In genomic region chr7:131591674-131592328, GRCh38 we compare ENCODE assay signal across 14 cellular contexts. TPM values are rescaled to one million over a fixed set of nuclear protein-coding genes. Genes with fewer than 3 reads are reported as not detected.
DNase-seq lines count a peak whose midpoint lies in the region; ATAC-seq and TF ChIP-seq lines count a peak whose summit lies in the region.
"Had no signal": no experiment of that assay in that cellular context is flagged by ENCODE, and none has a peak within 500 bp of the region (broad histone marks: within the 10 kb centered on the region; RNA-seq: fewer than 3 reads in every experiment).

No MANE protein-coding gene starts in this region.

- TF ChIP-seq CTCF in Panc1 (IDR thresholded peaks at IDR 0.05) (no peak), endodermal cell (conservative IDR thresholded peaks at IDR 0.05) (no peak), body of pancreas (IDR thresholded peaks at IDR 0.05) (no peak)

- H3K4me1 Mint-ChIP-seq in stimulated activated naive CD8-positive, alpha-beta T cell treated with anti-CD3 and anti-CD28 coated beads, Interleukin-15, amount 100 ng/mL, for 72 hours = no peaks in the 10 kb centered on the region
- peaks cover 29% of the 10 kb centered on the region for H3K4me1 Mint-ChIP-seq in endodermal cell
- H3K4me1 Mint-ChIP-seq in stimulated activated memory B cell treated with anti-CD40 and anti-IgM and Interleukin-4, amounts not matched to agents 10 μg/mL and 1 μg/mL and 100 μg/mL, for 72 hours = peaks cover 10% of the 10 kb centered on the region

- no TSS peak for BruUV-seq in Panc1 (replicated peaks; lab: Mats Ljungman, UMichigan)

- no peaks in the 10 kb centered on the region for H3K4me1 ChIP-seq in Panc1 (ENCODE audit: control insufficient read depth, insufficient read depth, low read length)
- no peaks in the 10 kb centered on the region for H3K4me1 ChIP-seq in endodermal cell (ENCODE audit: control insufficient read depth, insufficient read depth, low read length)
- H3K4me1 ChIP-seq in body of pancreas = no peaks in the 10 kb centered on the region

- H3K27ac Mint-ChIP-seq in stimulated activated naive CD8-positive, alpha-beta T cell treated with anti-CD3 and anti-CD28 coated beads, Interleukin-15, amount 100 ng/mL, for 72 hours = no peak overlapping the region
- no peak overlapping the region for H3K27ac Mint-ChIP-seq in endodermal cell
- H3K27ac Mint-ChIP-seq in stimulated activated memory B cell treated with anti-CD40 and anti-IgM and Interleukin-4, amounts not matched to agents 10 μg/mL and 1 μg/mL and 100 μg/mL, for 72 hours = no peak overlapping the region
- H3K27ac Mint-ChIP-seq: CD8-positive, alpha-beta T cell had no signal

- in situ Hi-C loops in Panc1 (cut with HindIII; ENCODE audit: low pct_unique_long_range_greater_than_20kb, low sequenced_read_pairs) = no loop called here

- H3K4me3 Mint-ChIP-seq in stimulated activated naive CD8-positive, alpha-beta T cell treated with anti-CD3 and anti-CD28 coated beads, Interleukin-15, amount 100 ng/mL, for 72 hours = no peak overlapping the region
- no peak overlapping the region for H3K4me3 Mint-ChIP-seq in endodermal cell
- no peak overlapping the region for H3K4me3 Mint-ChIP-seq in stimulated activated memory B cell treated with anti-CD40 and anti-IgM and Interleukin-4, amounts not matched to agents 10 μg/mL and 1 μg/mL and 100 μg/mL, for 72 hours
- H3K4me3 Mint-ChIP-seq: CD8-positive, alpha-beta T cell had no signal

- no peaks in the 10 kb centered on the region for H3K9me3 Mint-ChIP-seq in stimulated activated naive CD8-positive, alpha-beta T cell treated with anti-CD3 and anti-CD28 coated beads, Interleukin-15, amount 100 ng/mL, for 72 hours
- H3K9me3 Mint-ChIP-seq in endodermal cell = no peaks in the 10 kb centered on the region
- H3K9me3 Mint-ChIP-seq in stimulated activated memory B cell treated with anti-CD40 and anti-IgM and Interleukin-4, amounts not matched to agents 10 μg/mL and 1 μg/mL and 100 μg/mL, for 72 hours = no peaks in the 10 kb centered on the region
- H3K9me3 Mint-ChIP-seq: CD8-positive, alpha-beta T cell had no signal

- WGBS in endodermal cell (ENCODE audit: insufficient coverage in 1 of 2, insufficient read length in 1 of 2), 2 experiments = 90 to 93% methylated on average over 9 to 10 of the region's 10 CpGs
- WGBS in body of pancreas, 2 donors = 72 to 76% methylated on average over 10 of the region's 10 CpGs

- intact Hi-C loops in Panc1 (cut with micrococcal nuclease; ENCODE audit: unreplicated experiment) (no loop called here), body of pancreas (cut with DNase I) (no loop called here)

- no peak overlapping the region for H3K9ac ChIP-seq in endodermal cell (ENCODE audit: extremely low read depth, low read length, poor library complexity, severe bottlenecking)
- H3K9ac ChIP-seq: BLaER1 had no signal

- POLR2A ChIA-PET in Panc1 (lab: Charles Lee) = no interaction called here

- H3K9me3 ChIP-seq in Panc1 (ENCODE audit: control insufficient read depth, insufficient read depth, low read depth, low read length) = no peaks in the 10 kb centered on the region
- no peaks in the 10 kb centered on the region for H3K9me3 ChIP-seq in endodermal cell (ENCODE audit: control insufficient read depth, low read length)
- no peaks in the 10 kb centered on the region for H3K9me3 ChIP-seq in body of pancreas
- H3K9me3 ChIP-seq: BLaER1 had no signal

- CTCF ChIA-PET in Panc1 (lab: Charles Lee) = no interaction called here

- DNase-seq in stimulated activated naive CD8-positive, alpha-beta T cell treated with anti-CD3 and anti-CD28 coated beads, Interleukin-15, Interleukin-2, amounts not matched to agents 100 U/mL and 50 U/mL, for 24 hours = no peak
- no peak for DNase-seq in stimulated activated naive CD8-positive, alpha-beta T cell treated with anti-CD3 and anti-CD28 coated beads, Interleukin-15, amount 100 ng/mL, for 72 hours
- DNase-seq in Panc1 (ENCODE audit: low read depth, low spot score) (no peak), endodermal cell (peak; percentile 68), body of pancreas (no peak)
- DNase-seq: CD8-positive, alpha-beta T cell; KG1; NCI-H2081 treated with DMSO at 0.1 percent for 48 hours; NCI-H510A; SIG-M5 had no signal

- H3K27me3 ChIP-seq in Panc1 (ENCODE audit: control insufficient read depth, insufficient read depth, low read length) = no peaks in the 10 kb centered on the region
- H3K27me3 ChIP-seq in endodermal cell (ENCODE audit: control insufficient read depth, insufficient read depth, low read length, poor library complexity, severe bottlenecking) = no peaks in the 10 kb centered on the region
- no peaks in the 10 kb centered on the region for H3K27me3 ChIP-seq in body of pancreas
- H3K27me3 ChIP-seq: BLaER1 had no signal

- peaks cover 11% of the 10 kb centered on the region for H3K27me3 Mint-ChIP-seq in stimulated activated naive CD8-positive, alpha-beta T cell treated with anti-CD3 and anti-CD28 coated beads, Interleukin-15, amount 100 ng/mL, for 72 hours
- H3K27me3 Mint-ChIP-seq in endodermal cell (ENCODE audit: insufficient read depth) = no peaks in the 10 kb centered on the region
- no peaks in the 10 kb centered on the region for H3K27me3 Mint-ChIP-seq in stimulated activated memory B cell treated with anti-CD40 and anti-IgM and Interleukin-4, amounts not matched to agents 10 μg/mL and 1 μg/mL and 100 μg/mL, for 72 hours

- H3K36me3 Mint-ChIP-seq in endodermal cell (ENCODE audit: low read depth) = no peaks in the 10 kb centered on the region
- no peaks in the 10 kb centered on the region for H3K36me3 Mint-ChIP-seq in stimulated activated memory B cell treated with anti-CD40 and anti-IgM and Interleukin-4, amounts not matched to agents 10 μg/mL and 1 μg/mL and 100 μg/mL, for 72 hours
- H3K36me3 Mint-ChIP-seq: CD8-positive, alpha-beta T cell had no signal

- no peak overlapping the region for H3K4me3 ChIP-seq in Panc1 (ENCODE audit: low read depth in 2 of 2, low read length in 2 of 2)
- no peak overlapping the region for H3K4me3 ChIP-seq in endodermal cell (ENCODE audit: low read length)
- H3K4me3 ChIP-seq in body of pancreas = no peak overlapping the region
- H3K4me3 ChIP-seq: BLaER1 had no signal

- H3K27ac ChIP-seq in Panc1 (ENCODE audit: low read length) (no peak overlapping the region), endodermal cell (ENCODE audit: low read depth, low read length) (no peak overlapping the region), body of pancreas (no peak overlapping the region)
- H3K27ac ChIP-seq: BLaER1 had no signal

- no peak for TF ChIP-seq POLR2A in body of pancreas (IDR thresholded peaks at IDR 0.05)

- ATAC-seq in stimulated activated naive CD8-positive, alpha-beta T cell treated with anti-CD3 and anti-CD28 coated beads, Interleukin-15, Interleukin-2, amounts not matched to agents 100 U/mL and 50 U/mL, for 24 hours = peak; percentile 23
- no peak for ATAC-seq in stimulated activated naive CD8-positive, alpha-beta T cell treated with anti-CD3 and anti-CD28 coated beads, Interleukin-15, amount 100 ng/mL, for 72 hours
- peak; percentile 24; the same call in 1 of the 2 replicates for ATAC-seq in Panc1
- peak; percentile 31 for ATAC-seq in stimulated activated memory B cell treated with anti-CD40 and anti-IgM and Interleukin-4, amounts not matched to agents 10 μg/mL and 1 μg/mL and 100 μg/mL, for 72 hours
- no peak for ATAC-seq in body of pancreas
- ATAC-seq in GM19395 (IDR thresholded peaks at IDR 0.05; ENCODE audit: unreplicated experiment) = no peak
- ATAC-seq in GM18502 (IDR thresholded peaks at IDR 0.05; ENCODE audit: poor library complexity, unreplicated experiment) = no peak
- ATAC-seq: CD8-positive, alpha-beta T cell had no signal

- no peaks in the 10 kb centered on the region for H3K36me3 ChIP-seq in Panc1 (ENCODE audit: control insufficient read depth, insufficient read depth, low read length)
- H3K36me3 ChIP-seq in endodermal cell (ENCODE audit: control insufficient read depth, insufficient read depth, low read length) = no peaks in the 10 kb centered on the region
- H3K36me3 ChIP-seq in body of pancreas (replicated peaks in 1 of 2; ENCODE audit: insufficient read depth in 1 of 2, low read depth in 2 of 2) = no peaks in the 10 kb centered on the region
- H3K36me3 ChIP-seq: BLaER1 had no signal

RNA-seq across cellular contexts. Expression of gene PODXL, which starts 35.4 kb away (rescaled TPM):
- total RNA-seq in Panc1 (2021; ENCODE audit: unreplicated experiment) = 32.3 TPM
- polyA plus RNA-seq in Panc1 (2012; ENCODE audit: insufficient read length) = 34.7 TPM
- total RNA-seq in endodermal cell = 100 to 1,000 TPM; 523 to 701 TPM
- polyA plus RNA-seq in endodermal cell (2013, experiment 1 of 2) = 279 TPM
- polyA plus RNA-seq in endodermal cell (2013, experiment 2 of 2) = 257 TPM
- 100 to 1,000 TPM in 1 of 2 donors, 10 to 100 TPM in 1; 36.9 to 106 TPM for total RNA-seq in body of pancreas

Comparison
In these comparisons a context has a peak if more than half of its experiments do, and no peak if none do; other contexts are left out.
1. ATAC-seq: peak in stimulated activated naive CD8-positive, alpha-beta T cell treated with anti-CD3 and anti-CD28 coated beads, Interleukin-15, Interleukin-2, amounts not matched to agents 100 U/mL and 50 U/mL, for 24 hours (single experiment), Panc1 (single experiment) and stimulated activated memory B cell treated with anti-CD40 and anti-IgM and Interleukin-4, amounts not matched to agents 10 μg/mL and 1 μg/mL and 100 μg/mL, for 72 hours (single experiment); none in stimulated activated naive CD8-positive, alpha-beta T cell treated with anti-CD3 and anti-CD28 coated beads, Interleukin-15, amount 100 ng/mL, for 72 hours (single experiment), body of pancreas (single experiment), GM19395 (single experiment) and GM18502 (single experiment).
2. RNA of gene PODXL, which starts 35.4 kb away (total RNA-seq): 523 to 701 TPM in endodermal cell; 36.9 to 106 TPM in body of pancreas and 32.3 TPM in Panc1 (single experiment); every median in the first group is over 4 times any median in the second.